14 cellular contexts compared by ENCODE assay signal in the genomic region with DNA sequence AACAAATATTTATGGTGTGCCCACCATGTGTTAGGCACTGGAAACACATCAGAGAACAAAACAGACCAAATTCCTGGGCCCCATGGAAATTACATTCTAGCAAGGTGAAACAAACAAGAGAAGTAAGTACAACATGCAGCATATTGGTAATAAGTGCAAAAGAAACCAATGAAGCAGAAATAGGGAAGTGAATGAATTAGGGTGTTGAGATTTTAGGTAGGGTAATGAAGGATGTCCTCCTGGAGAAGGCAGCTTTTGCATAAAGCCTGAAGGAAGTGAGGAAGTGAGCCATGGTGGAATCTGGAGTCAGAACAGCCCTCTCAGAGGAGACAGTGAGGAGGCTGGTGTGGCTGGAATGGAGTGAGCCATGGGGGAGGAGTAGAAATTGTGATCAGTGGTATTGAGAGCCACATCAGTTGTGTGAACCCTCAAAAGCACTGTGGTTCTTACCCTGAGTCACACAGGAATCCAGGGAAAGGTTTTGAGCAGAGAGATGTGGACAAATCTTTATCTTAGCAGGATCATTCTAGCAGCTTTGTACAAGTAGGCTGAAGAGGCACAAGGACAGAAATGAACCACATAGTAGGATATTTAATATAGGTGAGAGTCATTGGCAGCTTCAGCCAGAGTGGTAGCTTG.
"Had no signal": no experiment of that assay in that cellular context is flagged by ENCODE, and none has a peak within 500 bp of the region (broad histone marks: within the 10 kb centered on the region; RNA-seq: fewer than 3 reads in every experiment).

No MANE protein-coding gene starts in this region.

- H3K27me3 ChIP-seq: gastroesophageal sphincter, right lobe of liver, transverse colon had no signal

- H3K9me3 ChIP-seq: gastroesophageal sphincter, psoas muscle, right lobe of liver, spleen, transverse colon had no signal

- H3K4me1 ChIP-seq: gastroesophageal sphincter, psoas muscle had no signal

- H3K36me3 ChIP-seq: gastroesophageal sphincter, right lobe of liver, spleen, transverse colon had no signal

- H3K4me3 ChIP-seq: coronary artery, gastroesophageal sphincter, psoas muscle, right lobe of liver, spleen, transverse colon had no signal

- ATAC-seq: activated CD4-positive, CD25-positive, alpha-beta regulatory T cell treated with anti-CD3 and anti-CD28 coated beads, Interleukin-2, amount 50 U/mL, for 24 hours; gastroesophageal sphincter; psoas muscle; right lobe of liver had no signal

- DNase-seq: activated naive CD4-positive, alpha-beta T cell treated with anti-CD3 and anti-CD28 coated beads, Interleukin-2, amount 10 ng/mL, durations not matched to agents 7 days and 5 days; caudate nucleus; effector CD8-positive, alpha-beta T cell; nephron progenitor cell; psoas muscle; right lobe of liver; spleen; stimulated activated CD4-positive, alpha-beta T cell treated with anti-CD3 and anti-CD28 coated beads, Interleukin-2, amount 100 ng/mL, for 24 hours; stimulated activated naive CD4-positive, alpha-beta T cell; substantia nigra; transverse colon had no signal

- H3K27ac ChIP-seq: coronary artery, gastroesophageal sphincter, psoas muscle, right lobe of liver, spleen, transverse colon had no signal
